1 cellular context compared by ENCODE assay signal in genomic region chr7:129367700-129368388, GRCh38.
TF ChIP-seq lines count a peak whose summit lies in the region.

No MANE protein-coding gene starts in this region.

TF ChIP-seq in K562, 482 proteins besides CTCF, POLR2A, EP300 and RAD21 (continued from another document and continues in another):
- no peak for TF ChIP-seq TFE3 (CRISPR knock-in tag; IDR thresholded peaks at IDR 0.05)
- peak; percentile 37; the same call in 1 of the 2 replicates for TF ChIP-seq TEAD4 (IDR thresholded peaks at IDR 0.05; ENCODE audit: low read length)
- no peak for TF ChIP-seq TEAD4 (CRISPR knock-in tag; IDR thresholded peaks at IDR 0.05; ENCODE audit: borderline replicate concordance)
- no peak for TF ChIP-seq THRAP3 (IDR thresholded peaks at IDR 0.05; ENCODE audit: borderline replicate concordance)
- no peak for TF ChIP-seq FOXJ2 (tag; IDR thresholded peaks at IDR 0.05)
- TF ChIP-seq GABPB2 (CRISPR knock-in tag; conservative IDR thresholded peaks at IDR 0.05): no peak
- TF ChIP-seq ZNF184 (CRISPR knock-in tag; IDR thresholded peaks at IDR 0.05): no peak
- no peak for TF ChIP-seq ELK3 (CRISPR knock-in tag; IDR thresholded peaks at IDR 0.05)
- peak in 1 of 3 experiments; percentile 12 for TF ChIP-seq YY1 (IDR thresholded peaks at IDR 0.05; ENCODE audit: borderline replicate concordance in 1 of 3, control insufficient read depth in 1 of 3, extremely low read depth in 1 of 3, insufficient read depth in 3 of 3, insufficient read length in 1 of 3, insufficient replicate concordance in 2 of 3, low read depth in 1 of 3, low read length in 2 of 3)
- TF ChIP-seq BCLAF1 (IDR thresholded peaks at IDR 0.05; ENCODE audit: borderline replicate concordance in 1 of 2, control insufficient read depth in 1 of 2, low read depth in 2 of 2, low read length in 1 of 2): no peak
- no peak for TF ChIP-seq TCF15 (CRISPR knock-in tag; IDR thresholded peaks at IDR 0.05)
- TF ChIP-seq MAFF (IDR thresholded peaks at IDR 0.05; ENCODE audit: low read length): no peak
- no peak for TF ChIP-seq MCM5 (IDR thresholded peaks at IDR 0.05; ENCODE audit: low read depth)
- TF ChIP-seq ZNF280A (IDR thresholded peaks at IDR 0.05; ENCODE audit: low read depth, partially characterized antibody): no peak
- TF ChIP-seq ZNF311 (CRISPR knock-in tag; IDR thresholded peaks at IDR 0.05): no peak
- no peak for TF ChIP-seq IFI16 (CRISPR knock-in tag; IDR thresholded peaks at IDR 0.05)
- no peak; the same call in 1 of the 2 replicates for TF ChIP-seq STAT5A (IDR thresholded peaks at IDR 0.05; ENCODE audit: borderline replicate concordance, low read length)
- TF ChIP-seq TAF1 (IDR thresholded peaks at IDR 0.05; ENCODE audit: control insufficient read depth, extremely low read depth, insufficient read depth, low read length, severe bottlenecking): no peak
- no peak for TF ChIP-seq RBM15 (IDR thresholded peaks at IDR 0.05; ENCODE audit: insufficient read depth, low read length)
- no peak for TF ChIP-seq ZNF518B (CRISPR knock-in tag; IDR thresholded peaks at IDR 0.05)
- no peak for TF ChIP-seq XRCC3 (IDR thresholded peaks at IDR 0.05)
- TF ChIP-seq HDAC1 (IDR thresholded peaks at IDR 0.05): no peak
- no peak for TF ChIP-seq KLF6 (CRISPR knock-in tag; IDR thresholded peaks at IDR 0.05; ENCODE audit: borderline replicate concordance)
- TF ChIP-seq ZBTB17 (CRISPR knock-in tag; IDR thresholded peaks at IDR 0.05): no peak
- TF ChIP-seq STAT6 (CRISPR knock-in tag; IDR thresholded peaks at IDR 0.05): no peak
- no peak; the same call in 1 of the 2 replicates for TF ChIP-seq USF1 (CRISPR knock-in tag; IDR thresholded peaks at IDR 0.05)
- TF ChIP-seq ZNF354B (CRISPR knock-in tag; IDR thresholded peaks at IDR 0.05): no peak
- TF ChIP-seq MCM7 (IDR thresholded peaks at IDR 0.05): no peak
- no peak for TF ChIP-seq ZNF445 (CRISPR knock-in tag; IDR thresholded peaks at IDR 0.05; ENCODE audit: low read depth)
- TF ChIP-seq SMC3 (conservative IDR thresholded peaks at IDR 0.05; ENCODE audit: insufficient read depth, low read depth, low read length): peak; percentile 99
- 0 out of 4 replicates have a peak, but pooled peaks of 1 of the 2 experiments have one; percentile 15 for TF ChIP-seq SRF (CRISPR knock-in tag; IDR thresholded peaks at IDR 0.05)
- no peak for TF ChIP-seq ZNF77 (CRISPR knock-in tag; IDR thresholded peaks at IDR 0.05)
- no peak for TF ChIP-seq ZNF449 (CRISPR knock-in tag; IDR thresholded peaks at IDR 0.05)
- no peak for TF ChIP-seq FOXJ3 (CRISPR knock-in tag; IDR thresholded peaks at IDR 0.05)
- TF ChIP-seq ZNF699 (CRISPR knock-in tag; IDR thresholded peaks at IDR 0.05; ENCODE audit: insufficient replicate concordance): no peak
- TF ChIP-seq FOXP4 (CRISPR knock-in tag; IDR thresholded peaks at IDR 0.05; ENCODE audit: borderline replicate concordance): no peak
- TF ChIP-seq E2F4 (CRISPR knock-in tag; IDR thresholded peaks at IDR 0.05; ENCODE audit: low read depth): no peak
